8 cellular contexts compared by ENCODE assay signal in genomic region chr1:155324041-155324716, GRCh38. TPM values are rescaled to one million over a fixed set of nuclear protein-coding genes. Genes with fewer than 3 reads are reported as not detected.
A peak's percentile ranks its signal among the peaks of the same experiment; 100 is the strongest.
DNase-seq lines count a peak whose midpoint lies in the region; ATAC-seq and TF ChIP-seq lines count a peak whose summit lies in the region.

No MANE protein-coding gene starts in this region.

- H3K27me3 Mint-ChIP-seq in endodermal cell (ENCODE audit: insufficient read depth) = peaks cover 14% of the 10 kb centered on the region

- peak overlapping the region; percentile 90 for H3K4me3 Mint-ChIP-seq in endodermal cell

- peak overlapping the region; percentile 85 for H3K4me3 ChIP-seq in HUES48 (ENCODE audit: low read depth, low read length)
- H3K4me3 ChIP-seq in NT2/D1 (ENCODE audit: insufficient read length, low read depth) = peak overlapping the region; percentile 99
- peak overlapping the region; percentile 97 for H3K4me3 ChIP-seq in endodermal cell (ENCODE audit: low read length)
- peak overlapping the region; percentile 73 for H3K4me3 ChIP-seq in mesodermal cell (ENCODE audit: extremely low read depth, insufficient read depth, low read length, poor library complexity, severe bottlenecking)

- no peak for TF ChIP-seq CTCF in endodermal cell (conservative IDR thresholded peaks at IDR 0.05)

- H3K36me3 ChIP-seq in HUES48 (ENCODE audit: control insufficient read depth, insufficient read depth, low read length) (peaks cover 39% of the 10 kb centered on the region), NT2/D1 (ENCODE audit: insufficient read depth, insufficient read length, low read length) (peaks cover 62% of the 10 kb centered on the region), endodermal cell (ENCODE audit: control insufficient read depth, insufficient read depth, low read length) (peaks cover 44% of the 10 kb centered on the region), mesodermal cell (ENCODE audit: control insufficient read depth, insufficient read depth, low read length) (peaks cover 48% of the 10 kb centered on the region)

- WGBS in endodermal cell (ENCODE audit: insufficient coverage in 1 of 2, insufficient read length in 1 of 2), 2 experiments = 0% methylated on average over 17 to 44 of the region's 44 CpGs
- WGBS in mesodermal cell (ENCODE audit: insufficient coverage in 2 of 2), 2 experiments = 0% methylated on average over 30 to 33 of the region's 44 CpGs

- H3K27ac ChIP-seq in HUES48 (ENCODE audit: low read depth, low read length) (peak overlapping the region; percentile 96), endodermal cell (ENCODE audit: low read depth, low read length) (peak overlapping the region; percentile 86), mesodermal cell (ENCODE audit: low read depth, low read length, severe bottlenecking) (peak overlapping the region; percentile 88)

- H3K9me3 ChIP-seq in HUES48 (ENCODE audit: control insufficient read depth, insufficient read depth, low read length) (no peaks in the 10 kb centered on the region), NT2/D1 (ENCODE audit: insufficient read depth, low read length) (no peaks in the 10 kb centered on the region), endodermal cell (ENCODE audit: control insufficient read depth, low read length) (no peaks in the 10 kb centered on the region), mesodermal cell (ENCODE audit: control insufficient read depth, low read length) (no peaks in the 10 kb centered on the region)

- H3K27me3 ChIP-seq in HUES48 (ENCODE audit: control insufficient read depth, insufficient read depth, low read length) (peaks cover 12% of the 10 kb centered on the region), NT2/D1 (ENCODE audit: insufficient read depth, insufficient read length) (no peaks in the 10 kb centered on the region), endodermal cell (ENCODE audit: control insufficient read depth, insufficient read depth, low read length, poor library complexity, severe bottlenecking) (no peaks in the 10 kb centered on the region)

- H3K9ac ChIP-seq in HUES48 (ENCODE audit: low read depth, low read length) = peak overlapping the region; percentile 44; the same call in 1 of the 2 replicates
- H3K9ac ChIP-seq in NT2/D1 (ENCODE audit: insufficient read length, low read depth) = peak overlapping the region; percentile 100
- peak overlapping the region; percentile 70 for H3K9ac ChIP-seq in endodermal cell (ENCODE audit: extremely low read depth, low read length, poor library complexity, severe bottlenecking)

- peak overlapping the region; percentile 84 for H3K27ac Mint-ChIP-seq in endodermal cell

- H3K4me1 Mint-ChIP-seq in endodermal cell = peaks cover 31% of the 10 kb centered on the region

- peaks cover 26% of the 10 kb centered on the region for H3K36me3 Mint-ChIP-seq in endodermal cell (ENCODE audit: low read depth)

- no peaks in the 10 kb centered on the region for H3K9me3 Mint-ChIP-seq in endodermal cell

- ATAC-seq in GM21381 (IDR thresholded peaks at IDR 0.05; ENCODE audit: unreplicated experiment) = peak; percentile 57

- peaks cover 24% of the 10 kb centered on the region for H3K4me1 ChIP-seq in HUES48 (ENCODE audit: control insufficient read depth, insufficient read depth, low read length)
- peaks cover 38% of the 10 kb centered on the region for H3K4me1 ChIP-seq in NT2/D1 (ENCODE audit: insufficient read depth, insufficient read length)
- H3K4me1 ChIP-seq in endodermal cell (ENCODE audit: control insufficient read depth, insufficient read depth, low read length) = peaks cover 17% of the 10 kb centered on the region
- H3K4me1 ChIP-seq in mesodermal cell (ENCODE audit: control insufficient read depth, insufficient read depth, low read length, poor library complexity, severe bottlenecking) = peaks cover 35% of the 10 kb centered on the region

- DNase-seq in COLO829 (ENCODE audit: low spot score) (peak; percentile 97), NT2/D1 (ENCODE audit: low read depth, low spot score) (peak; percentile 97), endodermal cell (peak; percentile 97)
- DNase-seq in activated CD8-positive, alpha-beta memory T cell treated with anti-CD3 and anti-CD28 coated beads, Interleukin-2, amount 50 U/mL, for 24 hours (ENCODE audit: extremely low read depth) = peak; percentile 79
- DNase-seq in stimulated activated CD8-positive, alpha-beta memory T cell treated with anti-CD3 and anti-CD28 coated beads, Interleukin-15, amount 100 ng/mL, for 24 hours (ENCODE audit: low read depth) = peak; percentile 64

RNA-seq across cellular contexts. Expression of gene RUSC1, which starts 3.5 kb away (rescaled TPM):
- 10 to 100 TPM; 74.5 to 83.8 TPM for total RNA-seq in endodermal cell
- polyA plus RNA-seq in endodermal cell (2013, experiment 1 of 2) = 47.0 TPM
- polyA plus RNA-seq in endodermal cell (2013, experiment 2 of 2) = 42.6 TPM
- 38.3 TPM for polyA plus RNA-seq in mesodermal cell (2013, experiment 1 of 2)
- 30.9 TPM for polyA plus RNA-seq in mesodermal cell (2013, experiment 2 of 2)

RNA-seq across cellular contexts. Expression of gene FDPS, which starts 15.5 kb away (rescaled TPM):
- 100 to 1,000 TPM; 247 to 250 TPM for total RNA-seq in endodermal cell
- polyA plus RNA-seq in endodermal cell (2013, experiment 1 of 2) = 597 TPM
- 604 TPM for polyA plus RNA-seq in endodermal cell (2013, experiment 2 of 2)
- polyA plus RNA-seq in mesodermal cell (2013, experiment 1 of 2) = 612 TPM
- 566 TPM for polyA plus RNA-seq in mesodermal cell (2013, experiment 2 of 2)

RNA-seq across cellular contexts. Expression of gene PKLR, which starts 22.9 kb away (rescaled TPM):
- under 1 TPM in 1 of 2 donors, not detected in 1; 0.40 TPM for total RNA-seq in endodermal cell
- polyA plus RNA-seq in endodermal cell (2013, experiment 1 of 2) = 0.18 TPM
- 0.08 TPM for polyA plus RNA-seq in endodermal cell (2013, experiment 2 of 2)
- not detected for polyA plus RNA-seq in mesodermal cell (2013, experiment 1 of 2)
- polyA plus RNA-seq in mesodermal cell (2013, experiment 2 of 2) = not detected

RNA-seq across cellular contexts. Expression of gene HCN3, which starts 46.9 kb away (rescaled TPM):
- 1 to 10 TPM; 8.7 to 9.2 TPM for total RNA-seq in endodermal cell
- polyA plus RNA-seq in endodermal cell (2013, experiment 1 of 2) = 15.1 TPM
- polyA plus RNA-seq in endodermal cell (2013, experiment 2 of 2) = 12.8 TPM
- polyA plus RNA-seq in mesodermal cell (2013, experiment 1 of 2) = 7.9 TPM
- 5.0 TPM for polyA plus RNA-seq in mesodermal cell (2013, experiment 2 of 2)

RNA-seq across cellular contexts. Expression of gene CLK2, which starts 50.9 kb away (rescaled TPM):
- total RNA-seq in endodermal cell = 10 to 100 TPM; 69.8 to 82.3 TPM
- polyA plus RNA-seq in endodermal cell (2013, experiment 1 of 2) = 84.9 TPM
- 71.3 TPM for polyA plus RNA-seq in endodermal cell (2013, experiment 2 of 2)
- 59.9 TPM for polyA plus RNA-seq in mesodermal cell (2013, experiment 1 of 2)
- polyA plus RNA-seq in mesodermal cell (2013, experiment 2 of 2) = 59.1 TPM

Comparison
In these comparisons a context has a peak if more than half of its experiments do, and no peak if none do; other contexts are left out.
1. Peak in every context shown above with its lines: DNase-seq, ATAC-seq, H3K4me3 ChIP-seq and H3K27ac ChIP-seq.
2. H3K9ac ChIP-seq: peak in every context shown above with its lines; median percentile 100 in NT2/D1; 70 in endodermal cell; 44 in HUES48.